In the genomic region with DNA sequence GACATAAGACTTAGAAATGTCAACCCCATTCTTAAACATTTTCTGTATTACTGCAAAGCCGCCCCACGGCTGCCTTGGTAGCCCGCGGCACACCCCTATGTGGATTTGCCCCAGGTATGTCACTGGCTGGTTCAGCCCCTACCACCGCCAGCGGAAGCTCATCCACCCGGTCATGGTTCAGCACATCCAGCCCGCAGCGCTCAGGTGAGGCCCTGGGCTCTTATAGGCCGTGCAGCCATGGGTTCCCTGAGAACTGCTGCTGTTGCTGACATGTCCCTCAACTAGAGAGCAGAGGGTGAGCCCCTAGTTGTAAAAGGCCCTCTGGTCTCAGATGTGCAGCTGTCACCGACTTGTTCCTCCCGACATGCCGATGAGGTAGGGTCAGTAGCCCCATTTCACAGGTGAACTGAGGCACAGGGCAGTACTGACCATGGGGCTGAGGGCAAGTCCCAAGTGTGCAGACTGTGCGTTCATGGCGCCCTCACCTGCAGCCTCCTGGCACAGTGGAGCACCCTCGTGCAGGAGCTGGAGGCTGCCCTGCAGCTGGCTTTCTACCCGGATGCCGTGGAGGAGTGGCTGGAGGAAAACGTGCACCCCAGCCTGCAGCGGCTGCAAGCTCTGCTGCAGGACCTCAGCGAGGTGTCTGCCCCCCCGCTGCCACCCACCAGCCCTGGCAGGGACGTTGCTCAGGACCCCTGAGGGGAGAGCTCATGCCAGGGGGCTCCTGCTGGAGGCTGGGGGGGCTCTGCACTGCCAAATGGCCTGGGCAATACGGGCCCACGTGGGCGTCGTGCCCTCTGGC, we compare ENCODE assay signal across 15 cellular contexts. TPM values are rescaled to one million over a fixed set of nuclear protein-coding genes. Genes with fewer than 3 reads are reported as not detected.
DNase-seq lines count a peak whose midpoint lies in the region; ATAC-seq and TF ChIP-seq lines count a peak whose summit lies in the region.
"Had no signal": no experiment of that assay in that cellular context is flagged by ENCODE, and none has a peak within 500 bp of the region (broad histone marks: within the 10 kb centered on the region; RNA-seq: fewer than 3 reads in every experiment).

No MANE protein-coding gene starts in this region.

- peaks cover 48% of the 10 kb centered on the region for H4K20me1 ChIP-seq in DND-41 (ENCODE audit: insufficient read depth, low read length)
- no peaks in the 10 kb centered on the region for H4K20me1 ChIP-seq in SU-DHL-6 (ENCODE audit: low read depth, low read length)

- H3K4me2 ChIP-seq in DND-41 (ENCODE audit: insufficient read depth, low read length) (no peak overlapping the region), SU-DHL-6 (ENCODE audit: low read depth, low read length, poor library complexity, severe bottlenecking) (no peak overlapping the region)

- peaks cover 23% of the 10 kb centered on the region for H3F3A ChIP-seq in SU-DHL-6 (ENCODE audit: insufficient read depth)

- H3K27me3 ChIP-seq in DND-41 (ENCODE audit: insufficient read depth, low read length, poor library complexity) (no peaks in the 10 kb centered on the region), SU-DHL-6 (ENCODE audit: low read length) (no peaks in the 10 kb centered on the region)
- H3K27me3 ChIP-seq: gastrocnemius medialis, transverse colon had no signal

- peaks cover 65% of the 10 kb centered on the region for H3K36me3 ChIP-seq in DND-41 (ENCODE audit: insufficient read depth, low read length)
- peaks cover 6% of the 10 kb centered on the region; the same call in 1 of the 2 replicates for H3K36me3 ChIP-seq in SU-DHL-6 (ENCODE audit: low read length)
- H3K36me3 ChIP-seq: transverse colon had no signal

- peaks cover 12 to 43% (median 20%) of the 10 kb centered on the region in 3 donors for H3K4me1 Mint-ChIP-seq in naive B cell

- no peaks in the 10 kb centered on the region for H3K9me3 Mint-ChIP-seq in naive B cell
- H3K9me3 Mint-ChIP-seq: activated naive CD4-positive, alpha-beta T cell treated with anti-CD3 and anti-CD28 coated beads for 36 hours; HFFc6 had no signal

- H3K9me3 ChIP-seq in DND-41 (ENCODE audit: insufficient read depth, low read length, severe bottlenecking) (no peaks in the 10 kb centered on the region), SU-DHL-6 (ENCODE audit: insufficient read depth, low read length) (no peaks in the 10 kb centered on the region)
- H3K9me3 ChIP-seq: gastrocnemius medialis, transverse colon had no signal

- H2AFZ ChIP-seq in DND-41 (ENCODE audit: low read depth, low read length) (no peak overlapping the region), SU-DHL-6 (ENCODE audit: low read depth, low read length, severe bottlenecking) (no peak overlapping the region)

- no peak for TF ChIP-seq CTCF in DND-41 (IDR thresholded peaks at IDR 0.05; ENCODE audit: borderline replicate concordance, extremely low read depth, low read length, poor library complexity, severe bottlenecking)
- no peak for TF ChIP-seq CTCF in GM20000 (IDR thresholded peaks at IDR 0.05; ENCODE audit: extremely low read depth, missing control alignments)
- TF ChIP-seq CTCF in SU-DHL-6 (IDR thresholded peaks at IDR 0.05; ENCODE audit: insufficient read depth, low read length, poor library complexity, severe bottlenecking), result no peak

- peak overlapping the region in 2 of 8 donors; percentile 31 to 32 for H3K4me3 Mint-ChIP-seq in naive B cell
- H3K4me3 Mint-ChIP-seq: activated naive CD4-positive, alpha-beta T cell treated with anti-CD3 and anti-CD28 coated beads for 36 hours; HFFc6 had no signal

- no peaks in the 10 kb centered on the region for H3K4me1 ChIP-seq in DND-41 (ENCODE audit: insufficient read depth, low read length)

- peak overlapping the region in 4 of 6 donors; percentile 33 to 92 (median 86) for H3K27ac Mint-ChIP-seq in naive B cell
- H3K27ac Mint-ChIP-seq: HFFc6 had no signal

- H3K36me3 Mint-ChIP-seq in naive B cell, result peaks cover 0 to 5% of the 10 kb centered on the region in 2 donors

- DNase-seq in DND-41, result no peak
- DNase-seq in GM20000 (ENCODE audit: low spot score), result peak; percentile 39
- DNase-seq in naive B cell, result no peak
- DNase-seq in activated gamma-delta T cell (lab: John Stamatoyannopoulos, UW), result no peak
- no peak for DNase-seq in DMS114 treated with DMSO at 0.1 percent for 48 hours (lab: John Stamatoyannopoulos, UW; ENCODE audit: unreplicated experiment)
- no peak for DNase-seq in cerebellar cortex (ENCODE audit: low spot score)
- DNase-seq in G401 (ENCODE audit: low spot score), result no peak
- DNase-seq: activated naive CD4-positive, alpha-beta T cell treated with anti-CD3 and anti-CD28 coated beads for 36 hours; cortex of kidney; DMS79 treated with DMSO at 0.1 percent for 48 hours; gastrocnemius medialis; HFFc6; NCI-H2107; transverse colon had no signal

- H3K27me3 Mint-ChIP-seq in naive B cell, result no peaks in the 10 kb centered on the region

- H3K9ac ChIP-seq in DND-41 (ENCODE audit: low read depth, low read length) (no peak overlapping the region), SU-DHL-6 (ENCODE audit: low read length) (no peak overlapping the region)

- in situ Hi-C loops in G401 (cut with HindIII; ENCODE audit: low sequenced_read_pairs), result no loop called here

- no peak overlapping the region for H3K27ac ChIP-seq in DND-41 (ENCODE audit: low read length)
- H3K27ac ChIP-seq in SU-DHL-6 (ENCODE audit: low read depth, low read length), result peak overlapping the region; percentile 30
- H3K27ac ChIP-seq: gastrocnemius medialis had no signal

- no peak overlapping the region for H3K4me3 ChIP-seq in DND-41 (ENCODE audit: low read depth in 1 of 2, low read length in 2 of 2)
- no peak overlapping the region for H3K4me3 ChIP-seq in SU-DHL-6 (ENCODE audit: insufficient read depth, low read length, poor library complexity, severe bottlenecking)
- H3K4me3 ChIP-seq: gastrocnemius medialis, transverse colon had no signal

- ATAC-seq in DND-41 (ENCODE audit: insufficient read depth, low read depth) (peak; percentile 13; the same call in 1 of the 3 replicates), naive B cell (ENCODE audit: low read depth in 2 of 2) (peak; percentile 39 to 45)
- ATAC-seq: gastrocnemius medialis had no signal

- no peaks in the 10 kb centered on the region for H3K9me2 ChIP-seq in SU-DHL-6 (replicated peaks; ENCODE audit: insufficient read depth, low read length)

- H3K79me2 ChIP-seq in DND-41 (ENCODE audit: insufficient read depth, low read length), result peaks cover 20% of the 10 kb centered on the region
- peaks cover 7% of the 10 kb centered on the region; the same call in 1 of the 2 replicates for H3K79me2 ChIP-seq in SU-DHL-6 (ENCODE audit: insufficient read depth, low read length)

RNA-seq across cellular contexts. Expression of gene CYBC1, which starts 8.7 kb away (rescaled TPM):
- polyA plus RNA-seq in naive B cell (ENCODE audit: low read depth in 6 of 6), result 100 to 1,000 TPM; 274 to 340 (median 303) TPM
- total RNA-seq in G401 (2014; rRNA removed; shearing (Covaris generic)), result 48.7 and 64.5 TPM in 2 replicates

RNA-seq across cellular contexts. Expression of gene NARF, which starts 16.7 kb away (rescaled TPM):
- 100 to 1,000 TPM in 3 of 6 donors, 10 to 100 TPM in 3; 72.3 to 137 (median 95.0) TPM for polyA plus RNA-seq in naive B cell (ENCODE audit: low read depth in 6 of 6)
- 16.5 and 34.0 TPM in 2 replicates for total RNA-seq in G401 (2014; rRNA removed; shearing (Covaris generic))

RNA-seq across cellular contexts. Expression of gene OGFOD3, which starts 23.5 kb away (rescaled TPM):
- polyA plus RNA-seq in naive B cell (ENCODE audit: low read depth in 6 of 6), result 10 to 100 TPM; 22.8 to 31.6 (median 26.1) TPM
- total RNA-seq in G401 (2014; rRNA removed; shearing (Covaris generic)), result 24.7 and 65.0 TPM in 2 replicates

RNA-seq across cellular contexts. Expression of gene HEXD, which starts 23.7 kb away (rescaled TPM):
- 10 to 100 TPM; 10.8 to 30.5 (median 18.2) TPM for polyA plus RNA-seq in naive B cell (ENCODE audit: low read depth in 6 of 6)
- 27.4 and 45.3 TPM in 2 replicates for total RNA-seq in G401 (2014; rRNA removed; shearing (Covaris generic))
